2 cellular contexts compared by ENCODE assay signal in the genomic region with DNA sequence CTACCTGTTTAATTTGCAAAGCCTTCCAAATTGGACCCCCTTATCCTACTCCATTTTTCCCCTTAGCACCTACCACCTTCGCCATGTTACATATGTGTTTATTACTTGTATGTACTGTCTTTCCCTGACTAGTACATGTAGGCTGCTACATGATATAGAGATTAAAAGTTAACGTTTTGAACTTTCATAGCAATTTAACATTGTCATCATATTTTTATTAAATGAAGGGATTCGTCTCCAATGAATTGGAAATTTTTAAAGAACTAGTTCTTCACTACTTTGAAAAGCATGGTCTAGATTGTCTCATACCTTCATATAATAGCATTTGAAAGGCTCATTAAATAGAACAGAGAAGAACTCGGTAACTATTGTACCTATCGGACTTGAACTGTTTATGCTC.
A peak's percentile ranks its signal among the peaks of the same experiment; 100 is the strongest.
TF ChIP-seq lines count a peak whose summit lies in the region.

No MANE protein-coding gene starts in this region.

TF ChIP-seq in HepG2, 621 proteins besides CTCF, POLR2A, EP300 and RAD21:
- TF ChIP-seq MAFF (IDR thresholded peaks at IDR 0.05; ENCODE audit: low read depth, low read length) = peak; percentile 31; the same call in 1 of the 2 replicates
- peak in 1 of 2 experiments; percentile 39; a peak in 2 of 4 replicates for TF ChIP-seq MAFK (conservative IDR thresholded peaks at IDR 0.05 in 1 of 2, IDR thresholded peaks at IDR 0.05 in 1 of 2; ENCODE audit: low read length in 2 of 2)
- TF ChIP-seq, protein P1, sequence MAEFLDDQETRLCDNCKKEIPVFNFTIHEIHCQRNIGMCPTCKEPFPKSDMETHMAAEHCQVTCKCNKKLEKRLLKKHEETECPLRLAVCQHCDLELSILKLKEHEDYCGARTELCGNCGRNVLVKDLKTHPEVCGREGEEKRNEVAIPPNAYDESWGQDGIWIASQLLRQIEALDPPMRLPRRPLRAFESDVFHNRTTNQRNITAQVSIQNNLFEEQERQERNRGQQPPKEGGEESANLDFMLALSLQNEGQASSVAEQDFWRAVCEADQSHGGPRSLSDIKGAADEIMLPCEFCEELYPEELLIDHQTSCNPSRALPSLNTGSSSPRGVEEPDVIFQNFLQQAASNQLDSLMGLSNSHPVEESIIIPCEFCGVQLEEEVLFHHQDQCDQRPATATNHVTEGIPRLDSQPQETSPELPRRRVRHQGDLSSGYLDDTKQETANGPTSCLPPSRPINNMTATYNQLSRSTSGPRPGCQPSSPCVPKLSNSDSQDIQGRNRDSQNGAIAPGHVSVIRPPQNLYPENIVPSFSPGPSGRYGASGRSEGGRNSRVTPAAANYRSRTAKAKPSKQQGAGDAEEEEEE (CRISPR knock-in tag; IDR thresholded peaks at IDR 0.05; ENCODE audit: borderline replicate concordance) = no peak
- no peak for TF ChIP-seq ZNF747 (CRISPR knock-in tag; IDR thresholded peaks at IDR 0.05; ENCODE audit: borderline replicate concordance)

TF ChIP-seq in IMR-90, 13 proteins besides CTCF, POLR2A, EP300 and RAD21:
- TF ChIP-seq SMC3 (IDR thresholded peaks at IDR 0.05; ENCODE audit: low read depth, low read length) = no peak
- 0 out of 2 replicates have a peak, but pooled peaks have one; percentile 9 for TF ChIP-seq MAFK (IDR thresholded peaks at IDR 0.05; ENCODE audit: low read depth, low read length)
